8 cellular contexts compared by ENCODE assay signal in genomic region chr17:47941998-47942490, GRCh38. TPM values are rescaled to one million over a fixed set of nuclear protein-coding genes. Genes with fewer than 3 reads are reported as not detected.
DNase-seq lines count a peak whose midpoint lies in the region; ATAC-seq, FAIRE-seq and TF ChIP-seq lines count a peak whose summit lies in the region.

No MANE protein-coding gene starts in this region.

- intact Hi-C loops in Caco-2 (cut with micrococcal nuclease; ENCODE audit: unreplicated experiment) = loop anchor here (1.0 kb wide), 3 partner anchors 7 to 106 kb away; partner anchors contain the start of gene NFE2L1
- intact Hi-C loops in Panc1 (cut with micrococcal nuclease; ENCODE audit: unreplicated experiment) = no loop called here
- intact Hi-C loops in endothelial cell of umbilical vein (cut with micrococcal nuclease) = loop anchor here (1.0 to 2.0 kb wide), 2 partner anchors 47 to 101 kb away; partner anchors contain the start of gene SCRN2
- intact Hi-C loops in ovary (cut with DNase I) = loop anchor here in 1 of 4 donors (10.0 kb wide), 1 partner anchor 47 kb away; the partner anchor contains the start of gene SP2

- dilution Hi-C loops in endothelial cell of umbilical vein (cut with MboI; ENCODE audit: extremely low pct_ligation_motif_present, low sequenced_read_pairs) = no loop called here

- POLR2A ChIA-PET in Caco-2 (lab: Charles Lee) = interaction anchor here (0.5 to 2.3 kb wide), 22 partner anchors 10 to 1718 kb away, joined by 3 to 70 read pairs (median 5); partner anchors contain the start of genes CDK5RAP3, HOXB13, LRRC46 and MRPL10
- POLR2A ChIA-PET in Panc1 (lab: Charles Lee) = interaction anchor here (0.6 kb wide), 1 partner anchor 107 kb away, joined by 4 read pairs; no protein-coding TSS in a partner anchor
- POLR2A ChIA-PET in endothelial cell of umbilical vein (lab: Charles Lee) = no interaction called here

- in situ Hi-C loops in Panc1 (cut with HindIII; ENCODE audit: low pct_unique_long_range_greater_than_20kb, low sequenced_read_pairs) = no loop called here

- H3K36me3 ChIP-seq in Caco-2 (ENCODE audit: control insufficient read depth, insufficient read depth, low read length) (peaks cover 9% of the 10 kb centered on the region), Panc1 (ENCODE audit: control insufficient read depth, insufficient read depth, low read length) (no peaks in the 10 kb centered on the region; the same call in 1 of the 2 replicates), endothelial cell of umbilical vein (ENCODE audit: control insufficient read depth in 2 of 2, extremely low read depth in 1 of 2, insufficient read depth in 2 of 2, low read length in 2 of 2) (peaks cover 0 to 4% of the 10 kb centered on the region in 2 experiments), ovary (no peaks in the 10 kb centered on the region)

- peak overlapping the region; percentile 48 for H3K27ac ChIP-seq in Panc1 (ENCODE audit: low read length)
- H3K27ac ChIP-seq in endothelial cell of umbilical vein (ENCODE audit: insufficient read depth, low read depth, low read length) = peak overlapping the region; percentile 47
- H3K27ac ChIP-seq in ovary = peak overlapping the region; percentile 33 to 61

- ATAC-seq in Panc1 (no peak), GM19324 (IDR thresholded peaks at IDR 0.05; ENCODE audit: low FRiP score, unreplicated experiment) (no peak)

- H3K4me3 Mint-ChIP-seq in Caco-2 (ENCODE audit: unreplicated experiment) = peak overlapping the region; percentile 82

- H3K4me3 ChIP-seq in Caco-2 (ENCODE audit: low read depth, low read length) (peak overlapping the region; percentile 69), Panc1 (ENCODE audit: low read depth in 2 of 2, low read length in 2 of 2) (peak overlapping the region; percentile 69 to 91), endothelial cell of umbilical vein (replicated peaks in 1 of 3; ENCODE audit: insufficient read depth in 1 of 3, low read depth in 1 of 3, low read length in 3 of 3) (peak overlapping the region; percentile 63 to 85 (median 84)), ovary (peak overlapping the region; percentile 82)

- H3K36me3 Mint-ChIP-seq in Caco-2 (ENCODE audit: insufficient read depth, unreplicated experiment) = peaks cover 38% of the 10 kb centered on the region

- no peak for TF ChIP-seq CTCF in Caco-2 (IDR thresholded peaks at IDR 0.05; ENCODE audit: insufficient read depth in 1 of 2, low read depth in 1 of 2, low read length in 1 of 2, severe bottlenecking in 1 of 2, unreplicated experiment in 1 of 2)
- no peak for TF ChIP-seq CTCF in Panc1 (IDR thresholded peaks at IDR 0.05)
- TF ChIP-seq CTCF in endothelial cell of umbilical vein (IDR thresholded peaks at IDR 0.05; ENCODE audit: extremely low read depth in 1 of 2, insufficient read depth in 1 of 2, low read depth in 1 of 2, low read length in 2 of 2) = no peak
- no peak for TF ChIP-seq CTCF in ovary (IDR thresholded peaks at IDR 0.05)

- H3K9me1 ChIP-seq in endothelial cell of umbilical vein (replicated peaks; ENCODE audit: control insufficient read depth, extremely low read depth, insufficient read depth, low read length) = no peaks in the 10 kb centered on the region

- H4K20me1 ChIP-seq in endothelial cell of umbilical vein (replicated peaks; ENCODE audit: control insufficient read depth, extremely low read depth, insufficient read depth, low read length) = no peaks in the 10 kb centered on the region

- peak overlapping the region; percentile 81 for H2AFZ ChIP-seq in endothelial cell of umbilical vein (ENCODE audit: low read depth, low read length)

- TF ChIP-seq EP300 in ovary (IDR thresholded peaks at IDR 0.05) = no peak

- TF ChIP-seq POLR2A in endothelial cell of umbilical vein (IDR thresholded peaks at IDR 0.05; ENCODE audit: low read depth, low read length) = no peak
- no peak for TF ChIP-seq POLR2A in ovary (IDR thresholded peaks at IDR 0.05)

- H3K27me3 Mint-ChIP-seq in Caco-2 (ENCODE audit: insufficient read depth, unreplicated experiment) = no peaks in the 10 kb centered on the region

- 2 to 7% (median 3%) methylated on average over 9 of the region's 9 CpGs for WGBS in ovary, 3 donors

- peaks cover 5% of the 10 kb centered on the region for H3K79me2 ChIP-seq in endothelial cell of umbilical vein (ENCODE audit: control insufficient read depth, insufficient read depth, low read length)

- peaks cover 23% of the 10 kb centered on the region for H3K4me1 Mint-ChIP-seq in Caco-2 (ENCODE audit: low read depth, unreplicated experiment)

- no peaks in the 10 kb centered on the region for H3K9me3 Mint-ChIP-seq in Caco-2 (ENCODE audit: unreplicated experiment)

- DNase-seq in Caco-2 (peak; percentile 50 to 56), Panc1 (ENCODE audit: low read depth, low spot score) (no peak), endothelial cell of umbilical vein (ENCODE audit: low read depth, low spot score) (peak; percentile 6), ovary (no peak), MV-4-11 (lab: John Stamatoyannopoulos, UW) (no peak), NCI-H446 (lab: John Stamatoyannopoulos, UW) (no peak), NCI-H1436 treated with DMSO at 0.1 percent for 48 hours (lab: John Stamatoyannopoulos, UW) (no peak)

- FAIRE-seq in endothelial cell of umbilical vein (lab: Jason Lieb, UNC) = no peak

- peak overlapping the region; percentile 91 for H3K4me2 ChIP-seq in endothelial cell of umbilical vein (ENCODE audit: insufficient read depth, low read length)

- H3K4me1 ChIP-seq in Caco-2 (peaks cover 17% of the 10 kb centered on the region; the same call in 1 of the 2 replicates), Panc1 (ENCODE audit: control insufficient read depth, insufficient read depth, low read length) (peaks cover 7% of the 10 kb centered on the region; the same call in 1 of the 2 replicates), endothelial cell of umbilical vein (ENCODE audit: control insufficient read depth, extremely low read depth, insufficient read depth, low read length) (peaks cover 15% of the 10 kb centered on the region), ovary (ENCODE audit: insufficient read depth) (peaks cover 6% of the 10 kb centered on the region)

- H3K9me3 ChIP-seq in Caco-2 (no peaks in the 10 kb centered on the region), Panc1 (ENCODE audit: control insufficient read depth, insufficient read depth, low read depth, low read length) (no peaks in the 10 kb centered on the region), endothelial cell of umbilical vein (replicated peaks; ENCODE audit: control insufficient read depth, insufficient read depth, low read length) (no peaks in the 10 kb centered on the region), ovary (no peaks in the 10 kb centered on the region)

- BruUV-seq in Caco-2 (replicated peaks; lab: Mats Ljungman, UMichigan) (TSS peak; percentile 51), Panc1 (replicated peaks; lab: Mats Ljungman, UMichigan) (no TSS peak), endothelial cell of umbilical vein (replicated peaks; lab: Mats Ljungman, UMichigan) (no TSS peak)

- H3K27me3 ChIP-seq in Caco-2 (replicated peaks; ENCODE audit: control insufficient read depth, insufficient read depth, low read length) = no peaks in the 10 kb centered on the region
- H3K27me3 ChIP-seq in Panc1 (ENCODE audit: control insufficient read depth, insufficient read depth, low read length) = no peaks in the 10 kb centered on the region
- no peaks in the 10 kb centered on the region for H3K27me3 ChIP-seq in endothelial cell of umbilical vein (ENCODE audit: control insufficient read depth in 2 of 2, insufficient read depth in 2 of 2, low read length in 2 of 2)
- H3K27me3 ChIP-seq in ovary = no peaks in the 10 kb centered on the region

- H3K27ac Mint-ChIP-seq in Caco-2 (ENCODE audit: unreplicated experiment) = peak overlapping the region; percentile 75

- CTCF ChIA-PET in Caco-2 (lab: Charles Lee) (interaction anchor here (0.6 to 7.0 kb wide), 27 partner anchors 9 to 659 kb away, joined by 3 to 219 read pairs (median 7); partner anchors contain the start of genes CDK5RAP3, PRR15L, SCRN2 and SP2), Panc1 (lab: Charles Lee) (interaction anchor here (0.9 to 1.7 kb wide), 3 partner anchors 20 to 29 kb away, joined by 3 to 5 read pairs (median 4); partner anchors contain the start of gene CDK5RAP3), endothelial cell of umbilical vein (lab: Charles Lee) (interaction anchor here (0.8 to 1.7 kb wide), 14 partner anchors 7 to 132 kb away, joined by 3 to 8 read pairs (median 4); partner anchors contain the start of genes CDK5RAP3, LRRC46 and MRPL10)

- H3K9ac ChIP-seq in endothelial cell of umbilical vein (replicated peaks; ENCODE audit: extremely low read depth, insufficient read depth, low read length) = peak overlapping the region; percentile 77

RNA-seq across cellular contexts. Expression of gene PNPO, which starts 0.7 kb away (rescaled TPM):
- total RNA-seq in Caco-2 (2022) = 110 and 118 TPM in 2 replicates
- total RNA-seq in Panc1 (2021; ENCODE audit: unreplicated experiment) = 20.1 TPM
- polyA plus RNA-seq in Panc1 (2012; ENCODE audit: insufficient read length) = 19.3 TPM
- 20.6 and 22.0 TPM in 2 replicates for total RNA-seq in endothelial cell of umbilical vein
- 19.7 and 22.1 TPM in 2 replicates for polyA plus RNA-seq in endothelial cell of umbilical vein
- 16.9 and 17.2 TPM in 2 replicates for polyA plus RNA-seq in endothelial cell of umbilical vein (2011; cell fraction: cytosol; rRNA removed)
- polyA plus RNA-seq in endothelial cell of umbilical vein (2011; cell fraction: nucleus; rRNA removed) = 10.0 and 11.7 TPM in 2 replicates
- 15.2 and 18.0 TPM in 2 replicates for polyA plus RNA-seq in endothelial cell of umbilical vein (2012)
- polyA minus RNA-seq in endothelial cell of umbilical vein = 27.0 and 29.8 TPM in 2 replicates
- polyA minus RNA-seq in endothelial cell of umbilical vein (2011; cell fraction: cytosol; rRNA and poly(A)+ RNA removed) = 23.4 TPM
- polyA minus RNA-seq in endothelial cell of umbilical vein (2011; cell fraction: nucleus; rRNA and poly(A)+ RNA removed) = 5.3 and 8.8 TPM in 2 replicates
- total RNA-seq in ovary = 10 to 100 TPM in 6 of 7 donors, 1 to 10 TPM in 1; 9.5 to 26.5 (median 21.8) TPM
- polyA plus RNA-seq in ovary = 10 to 100 TPM in 1 of 2 donors, 1 to 10 TPM in 1; 6.1 to 32.4 TPM

RNA-seq across cellular contexts. Expression of gene PRR15L, which starts 15.6 kb away (rescaled TPM):
- total RNA-seq in Caco-2 (2022) (24.3 and 30.5 TPM in 2 replicates), Panc1 (2021; ENCODE audit: unreplicated experiment) (0.18 TPM), endothelial cell of umbilical vein (not detected in 2 replicates), ovary (10 to 100 TPM in 1 of 7 donors, 1 to 10 TPM in 1, under 1 TPM in 5; 0.18 to 22.3 (median 0.82) TPM)
- not detected for polyA plus RNA-seq in Panc1 (2012; ENCODE audit: insufficient read length)
- polyA plus RNA-seq in endothelial cell of umbilical vein (not detected in 2 replicates), ovary (under 1 TPM; 0.16 to 0.35 TPM)
- not detected in 2 replicates for polyA plus RNA-seq in endothelial cell of umbilical vein (2011; cell fraction: cytosol; rRNA removed)
- not detected in 2 replicates for polyA plus RNA-seq in endothelial cell of umbilical vein (2011; cell fraction: nucleus; rRNA removed)
- polyA plus RNA-seq in endothelial cell of umbilical vein (2012) = 0.11 and 0.18 TPM in 2 replicates
- polyA minus RNA-seq in endothelial cell of umbilical vein = not detected in 2 replicates
- polyA minus RNA-seq in endothelial cell of umbilical vein (2011; cell fraction: cytosol; rRNA and poly(A)+ RNA removed) = not detected
- polyA minus RNA-seq in endothelial cell of umbilical vein (2011; cell fraction: nucleus; rRNA and poly(A)+ RNA removed) = not detected in 2 replicates

RNA-seq across cellular contexts. Expression of gene CDK5RAP3, which starts 28.9 kb away (rescaled TPM):
- total RNA-seq in Caco-2 (2022) (425 and 427 TPM in 2 replicates), Panc1 (2021; ENCODE audit: unreplicated experiment) (193 TPM), endothelial cell of umbilical vein (109 and 122 TPM in 2 replicates), ovary (100 to 1,000 TPM; 125 to 197 (median 144) TPM)
- polyA plus RNA-seq in Panc1 (2012; ENCODE audit: insufficient read length) = 137 TPM
- polyA plus RNA-seq in endothelial cell of umbilical vein (128 and 139 TPM in 2 replicates), ovary (100 to 1,000 TPM; 138 to 162 TPM)
- polyA plus RNA-seq in endothelial cell of umbilical vein (2011; cell fraction: cytosol; rRNA removed) = 74.8 and 79.0 TPM in 2 replicates
- 1,121 and 1,379 TPM in 2 replicates for polyA plus RNA-seq in endothelial cell of umbilical vein (2011; cell fraction: nucleus; rRNA removed)
- polyA plus RNA-seq in endothelial cell of umbilical vein (2012) = 88.3 and 108 TPM in 2 replicates
- polyA minus RNA-seq in endothelial cell of umbilical vein = 156 and 174 TPM in 2 replicates
- polyA minus RNA-seq in endothelial cell of umbilical vein (2011; cell fraction: cytosol; rRNA and poly(A)+ RNA removed) = 29.1 TPM
- 114 and 116 TPM in 2 replicates for polyA minus RNA-seq in endothelial cell of umbilical vein (2011; cell fraction: nucleus; rRNA and poly(A)+ RNA removed)

RNA-seq across cellular contexts. Expression of gene SP2, which starts 46.0 kb away (rescaled TPM):
- total RNA-seq in Caco-2 (2022) (24.8 and 25.2 TPM in 2 replicates), Panc1 (2021; ENCODE audit: unreplicated experiment) (25.6 TPM), endothelial cell of umbilical vein (18.5 and 18.6 TPM in 2 replicates), ovary (10 to 100 TPM in 5 of 7 donors, 1 to 10 TPM in 2; 2.6 to 22.5 (median 14.6) TPM)
- polyA plus RNA-seq in Panc1 (2012; ENCODE audit: insufficient read length) = 32.1 TPM
- polyA plus RNA-seq in endothelial cell of umbilical vein (10.4 and 11.2 TPM in 2 replicates), ovary (10 to 100 TPM; 15.0 to 19.4 TPM)
- polyA plus RNA-seq in endothelial cell of umbilical vein (2011; cell fraction: cytosol; rRNA removed) = 10.8 and 12.8 TPM in 2 replicates
- 16.3 and 18.0 TPM in 2 replicates for polyA plus RNA-seq in endothelial cell of umbilical vein (2011; cell fraction: nucleus; rRNA removed)
- 14.1 and 14.8 TPM in 2 replicates for polyA plus RNA-seq in endothelial cell of umbilical vein (2012)
- 5.3 and 5.4 TPM in 2 replicates for polyA minus RNA-seq in endothelial cell of umbilical vein
- 5.9 TPM for polyA minus RNA-seq in endothelial cell of umbilical vein (2011; cell fraction: cytosol; rRNA and poly(A)+ RNA removed)
- 6.6 and 7.3 TPM in 2 replicates for polyA minus RNA-seq in endothelial cell of umbilical vein (2011; cell fraction: nucleus; rRNA and poly(A)+ RNA removed)

Comparison
In these comparisons a context has a peak if more than half of its experiments do, and no peak if none do; other contexts are left out.
1. DNase-seq: peak in Caco-2 (2 of 2) and endothelial cell of umbilical vein (single experiment); none in Panc1 (single experiment), ovary (0 of 5), MV-4-11 (single experiment), NCI-H446 (0 of 2) and NCI-H1436 treated with DMSO at 0.1 percent for 48 hours (single experiment).
2. Peak in every context shown above with its lines, with median percentiles within 50 percentile points of each other: H3K4me3 ChIP-seq and H3K27ac ChIP-seq.